In genomic region chr9:117782931-117783788, GRCh38 we compare ENCODE assay signal across 8 cellular contexts.
A peak's percentile ranks its signal among the peaks of the same experiment; 100 is the strongest.
DNase-seq lines count a peak whose midpoint lies in the region; ATAC-seq lines count a peak whose summit lies in the region.

No MANE protein-coding gene starts in this region.

- no peaks in the 10 kb centered on the region for H3K27me3 Mint-ChIP-seq in memory B cell

- H3K9me3 ChIP-seq in effector memory CD4-positive, alpha-beta T cell (ENCODE audit: control insufficient read depth, low read length) = no peaks in the 10 kb centered on the region

- DNase-seq in CD1c-positive myeloid dendritic cell (ENCODE audit: extremely low spot score) (peak; percentile 86), NCI-H524 (lab: John Stamatoyannopoulos, UW) (peak; percentile 38 to 80), memory B cell (ENCODE audit: low spot score in 2 of 2) (peak; percentile 58 to 61)
- peak; percentile 46 to 56 for DNase-seq in activated CD4-positive, alpha-beta T cell treated with anti-CD3 and anti-CD28 coated beads, Interleukin-2, amount 50 U/mL, for 48 hours
- peak; percentile 22 to 42 (median 23) for DNase-seq in effector memory CD4-positive, alpha-beta T cell
- peak; percentile 23 for DNase-seq in stimulated activated CD8-positive, alpha-beta memory T cell treated with anti-CD3 and anti-CD28 coated beads, Interleukin-12 subunit alpha, Interleukin-12 subunit beta, amount 100 ng/mL, for 1 hour (ENCODE audit: low read depth)

- ATAC-seq in GM19324 (IDR thresholded peaks at IDR 0.05; ENCODE audit: low FRiP score, unreplicated experiment) = peak; percentile 76
- peak; percentile 77 for ATAC-seq in HG03378 (IDR thresholded peaks at IDR 0.05; ENCODE audit: unreplicated experiment)
- peak; percentile 62 for ATAC-seq in memory B cell (ENCODE audit: low read depth)

- no peak overlapping the region for H3K27ac Mint-ChIP-seq in memory B cell

- H3K4me1 ChIP-seq in effector memory CD4-positive, alpha-beta T cell (ENCODE audit: control insufficient read depth, insufficient read depth, low read length, poor library complexity, severe bottlenecking) = peaks cover 5% of the 10 kb centered on the region

- peak overlapping the region; percentile 49 for H3K4me3 ChIP-seq in effector memory CD4-positive, alpha-beta T cell (ENCODE audit: insufficient read depth, low read depth, low read length, poor library complexity, severe bottlenecking)

- H3K27ac ChIP-seq in effector memory CD4-positive, alpha-beta T cell (ENCODE audit: insufficient read depth, low read length, poor library complexity, severe bottlenecking) = no peak overlapping the region

- no peaks in the 10 kb centered on the region for H3K4me1 Mint-ChIP-seq in memory B cell

- H3K36me3 Mint-ChIP-seq in memory B cell = no peaks in the 10 kb centered on the region

- H3K36me3 ChIP-seq in effector memory CD4-positive, alpha-beta T cell (ENCODE audit: control insufficient read depth, insufficient read depth, low read length) = no peaks in the 10 kb centered on the region

- no peak overlapping the region for H3K4me3 Mint-ChIP-seq in memory B cell

- no peaks in the 10 kb centered on the region for H3K9me3 Mint-ChIP-seq in memory B cell

- H3K27me3 ChIP-seq in effector memory CD4-positive, alpha-beta T cell (replicated peaks; ENCODE audit: control insufficient read depth, insufficient read depth, low read length, poor library complexity, severe bottlenecking) = no peaks in the 10 kb centered on the region

Comparison
In these comparisons a context has a peak if more than half of its experiments do, and no peak if none do; other contexts are left out.
1. DNase-seq: peak in every context shown above with its lines; median percentile 86 in CD1c-positive myeloid dendritic cell; 60 in memory B cell; 59 in NCI-H524; 51 in activated CD4-positive, alpha-beta T cell treated with anti-CD3 and anti-CD28 coated beads, Interleukin-2, amount 50 U/mL, for 48 hours; 23 in effector memory CD4-positive, alpha-beta T cell; 23 in stimulated activated CD8-positive, alpha-beta memory T cell treated with anti-CD3 and anti-CD28 coated beads, Interleukin-12 subunit alpha, Interleukin-12 subunit beta, amount 100 ng/mL, for 1 hour.